28 cellular contexts compared by ENCODE assay signal in the genomic region with DNA sequence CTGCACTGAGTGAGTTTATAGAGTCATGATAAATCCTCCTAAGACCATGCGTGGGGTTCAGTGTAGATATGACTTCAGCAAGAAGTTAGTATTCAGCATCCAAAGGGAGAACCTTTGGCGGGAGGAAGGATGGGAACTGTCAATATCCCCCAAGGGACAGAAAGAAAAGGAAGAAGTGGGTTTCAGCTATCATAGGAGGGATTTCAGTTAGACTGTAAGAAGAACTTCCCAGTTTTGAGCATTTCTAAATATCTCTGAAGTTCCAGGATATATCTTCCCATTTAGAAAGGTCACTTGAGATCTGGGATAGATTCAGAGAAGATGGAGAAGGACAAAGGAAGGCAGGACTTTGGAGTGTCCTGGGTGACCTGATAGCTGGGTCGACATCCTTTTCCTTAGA. TPM values are rescaled to one million over a fixed set of nuclear protein-coding genes. Genes with fewer than 3 reads are reported as not detected.
DNase-seq lines count a peak whose midpoint lies in the region; ATAC-seq and TF ChIP-seq lines count a peak whose summit lies in the region.
"Had no signal": no experiment of that assay in that cellular context is flagged by ENCODE, and none has a peak within 500 bp of the region (broad histone marks: within the 10 kb centered on the region; RNA-seq: fewer than 3 reads in every experiment).

No MANE protein-coding gene starts in this region.

- no peak overlapping the region for H3K9ac ChIP-seq in Karpas-422 (ENCODE audit: low read length)
- H3K9ac ChIP-seq: parathyroid adenoma had no signal

- no peak overlapping the region for H3K4me2 ChIP-seq in Karpas-422 (ENCODE audit: low read depth, low read length, poor library complexity, severe bottlenecking)
- H3K4me2 ChIP-seq: A549, PC-9 had no signal

- no peak for DNase-seq in heart right ventricle
- no peak for DNase-seq in Right ventricle myocardium superior
- no peak for DNase-seq in esophagus squamous epithelium (lab: John Stamatoyannopoulos, UW)
- DNase-seq in psoas muscle, result no peak
- no peak for DNase-seq in aorta
- DNase-seq in erythroblast (lab: John Stamatoyannopoulos, UW), result no peak
- no peak for DNase-seq in Karpas-422
- DNase-seq: activated CD4-positive, alpha-beta T cell treated with anti-CD3 and anti-CD28 coated beads for 48 hours; activated naive CD4-positive, alpha-beta T cell treated with anti-CD3 and anti-CD28 coated beads, Interleukin-2, amount 50 U/mL, for 16 hours; BE2C; Calu3; cerebellar nuclear complex; effector CD8-positive, alpha-beta T cell; EL; kidney glomerular epithelial cell; mesendoderm; NCI-H1092 treated with DMSO at 0.1 percent for 48 hours; NCI-H2029; NCI-H345 had no signal

- peaks cover 0 to 8% (median 0%) of the 10 kb centered on the region in 9 donors for H3K36me3 ChIP-seq in heart right ventricle
- no peaks in the 10 kb centered on the region for H3K36me3 ChIP-seq in esophagus squamous epithelium
- no peaks in the 10 kb centered on the region for H3K36me3 ChIP-seq in psoas muscle (ENCODE audit: insufficient read depth in 1 of 2, low read depth in 1 of 2)
- peaks cover 0 to 6% of the 10 kb centered on the region in 2 donors for H3K36me3 ChIP-seq in aorta (ENCODE audit: control insufficient read depth in 1 of 2, insufficient read depth in 2 of 2, low read length in 1 of 2)
- H3K36me3 ChIP-seq in Karpas-422 (ENCODE audit: insufficient read depth, low read length), result no peaks in the 10 kb centered on the region
- H3K36me3 ChIP-seq: BE2C, SJSA1 had no signal

- H3K4me1 ChIP-seq in heart right ventricle, result peaks cover 0 to 28% (median 16%) of the 10 kb centered on the region in 9 donors
- H3K4me1 ChIP-seq in esophagus squamous epithelium, result peaks cover 0 to 9% (median 0%) of the 10 kb centered on the region in 3 donors
- no peaks in the 10 kb centered on the region for H3K4me1 ChIP-seq in psoas muscle
- H3K4me1 ChIP-seq in aorta (ENCODE audit: control insufficient read depth in 1 of 2, insufficient read depth in 2 of 2, low read length in 2 of 2), result no peaks in the 10 kb centered on the region
- peaks cover 11% of the 10 kb centered on the region for H3K4me1 ChIP-seq in Karpas-422 (ENCODE audit: low read length)
- H3K4me1 ChIP-seq: A549, BE2C, parathyroid adenoma, SJSA1 had no signal

- no peaks in the 10 kb centered on the region for H3K9me2 ChIP-seq in Karpas-422 (replicated peaks; ENCODE audit: insufficient read depth, low read length)

- H3K4me3 ChIP-seq in heart right ventricle, result peak overlapping the region in 7 of 10 donors; percentile 17 to 52 (median 43)
- peak overlapping the region; percentile 21 to 66 (median 36) for H3K4me3 ChIP-seq in esophagus squamous epithelium
- peak overlapping the region; percentile 38 for H3K4me3 ChIP-seq in psoas muscle
- peak overlapping the region; percentile 71 to 80 for H3K4me3 ChIP-seq in aorta (ENCODE audit: low read length in 2 of 2)
- no peak overlapping the region for H3K4me3 ChIP-seq in Karpas-422 (ENCODE audit: low read length)
- H3K4me3 ChIP-seq: A549, PC-9, SJSA1 had no signal

- no peaks in the 10 kb centered on the region for H3K79me2 ChIP-seq in Karpas-422 (ENCODE audit: low read length)
- H3K79me2 ChIP-seq: parathyroid adenoma had no signal

- H3K27ac ChIP-seq in heart right ventricle (peak overlapping the region in 1 of 10 donors; percentile 76), esophagus squamous epithelium (peak overlapping the region; percentile 67 to 90 (median 77)), psoas muscle (no peak overlapping the region), aorta (ENCODE audit: low read depth in 1 of 2, low read length in 2 of 2) (peak overlapping the region; percentile 62 to 97), Karpas-422 (ENCODE audit: low read length) (no peak overlapping the region)
- H3K27ac ChIP-seq: A549, parathyroid adenoma, PC-9, SJSA1 had no signal

- no peaks in the 10 kb centered on the region for H3K9me3 ChIP-seq in heart right ventricle
- no peaks in the 10 kb centered on the region for H3K9me3 ChIP-seq in esophagus squamous epithelium
- no peaks in the 10 kb centered on the region for H3K9me3 ChIP-seq in psoas muscle
- no peaks in the 10 kb centered on the region for H3K9me3 ChIP-seq in aorta (ENCODE audit: control insufficient read depth, low read length)
- no peaks in the 10 kb centered on the region for H3K9me3 ChIP-seq in Karpas-422 (ENCODE audit: low read length)
- H3K9me3 ChIP-seq: A549, BE2C, SJSA1 had no signal

- H4K20me1 ChIP-seq in Karpas-422 (ENCODE audit: insufficient read depth, low read depth, low read length), result no peaks in the 10 kb centered on the region

- ATAC-seq in heart right ventricle (no peak), Right ventricle myocardium superior (ENCODE audit: poor library complexity) (no peak), psoas muscle (no peak), aorta (ENCODE audit: low FRiP score) (no peak), GM18505 (IDR thresholded peaks at IDR 0.05; ENCODE audit: unreplicated experiment) (no peak)
- ATAC-seq: esophagus mucosa; natural killer cell treated with Interleukin-12 subunit alpha and Interleukin-12 subunit beta and Interleukin-15 and Interleukin-18, amount 100 ng/mL, for 72 hours had no signal

- 84 to 87% methylated on average over 3 of the region's 3 CpGs for WGBS in heart right ventricle, 2 donors
- WGBS in esophagus squamous epithelium, 2 donors, result 62 to 74% methylated on average over 3 of the region's 3 CpGs
- WGBS in psoas muscle, 3 donors, result 89 to 90% (median 89%) methylated on average over 3 of the region's 3 CpGs
- WGBS in aorta, 2 donors, result 8 to 10% methylated on average over 3 of the region's 3 CpGs

- TF ChIP-seq CTCF in heart right ventricle (IDR thresholded peaks at IDR 0.05), result no peak
- no peak for TF ChIP-seq CTCF in esophagus squamous epithelium (IDR thresholded peaks at IDR 0.05)
- no peak for TF ChIP-seq CTCF in psoas muscle (IDR thresholded peaks at IDR 0.05)

- H2AFZ ChIP-seq in Karpas-422 (ENCODE audit: low read length), result no peak overlapping the region
- H2AFZ ChIP-seq: parathyroid adenoma, PC-9 had no signal

- no peaks in the 10 kb centered on the region for H3K27me3 ChIP-seq in heart right ventricle
- H3K27me3 ChIP-seq in esophagus squamous epithelium, result no peaks in the 10 kb centered on the region
- no peaks in the 10 kb centered on the region for H3K27me3 ChIP-seq in psoas muscle (ENCODE audit: insufficient read depth in 3 of 3, low read length in 2 of 3)
- no peaks in the 10 kb centered on the region for H3K27me3 ChIP-seq in aorta (ENCODE audit: control insufficient read depth in 1 of 2, insufficient read depth in 2 of 2, low read length in 1 of 2)
- H3K27me3 ChIP-seq in Karpas-422 (ENCODE audit: low read length), result no peaks in the 10 kb centered on the region

- no peak for TF ChIP-seq POLR2A in esophagus squamous epithelium (IDR thresholded peaks at IDR 0.05)
- no peak for TF ChIP-seq POLR2A in erythroblast (IDR thresholded peaks at IDR 0.05; ENCODE audit: low read length)
- no peak for TF ChIP-seq POLR2A in GM18505 (IDR thresholded peaks at IDR 0.05; ENCODE audit: borderline replicate concordance, extremely low read depth, insufficient read depth, insufficient read length)

- intact Hi-C loops in heart right ventricle (cut with DNase I), result no loop called here
- intact Hi-C loops in Right ventricle myocardium superior (cut with DNase I), result no loop called here
- intact Hi-C loops in esophagus squamous epithelium (cut with DNase I), result no loop called here
- intact Hi-C loops in psoas muscle (cut with DNase I), result no loop called here
- intact Hi-C loops in aorta (cut with DNase I), result loop anchor here in 1 of 2 donors (5.0 kb wide), 1 partner anchor 81 kb away; no protein-coding TSS in a partner anchor

RNA-seq across cellular contexts. Expression of a gene that starts 0.9 kb away (rescaled TPM):
- total RNA-seq in heart right ventricle (1 to 10 TPM in 7 of 10 donors, under 1 TPM in 3; 0.90 to 2.8 (median 1.2) TPM), Right ventricle myocardium superior (0.65 TPM), esophagus squamous epithelium (1 to 10 TPM in 3 of 4 donors, under 1 TPM in 1; 0.38 to 9.3 (median 2.4) TPM), psoas muscle (under 1 TPM; 0.12 to 0.38 (median 0.24) TPM), aorta (10 to 100 TPM; 30.0 to 63.3 TPM)
- polyA plus RNA-seq in heart right ventricle (1 to 10 TPM; 1.2 to 2.7 TPM), psoas muscle (under 1 TPM; 0.23 to 0.42 (median 0.25) TPM), aorta (10 to 100 TPM; 19.7 to 42.8 TPM)
- not detected in 2 replicates for total RNA-seq in Karpas-422 (2014; rRNA removed; shearing (Covaris generic); ENCODE audit: low replicate concordance)
- total RNA-seq: Calu3; H4; natural killer cell treated with Interleukin-12 subunit alpha and Interleukin-12 subunit beta and Interleukin-15 and Interleukin-18, amount 100 ng/mL, for 72 hours; PC-9; T-helper 1 cell treated with Interleukin-12 subunit alpha and Interleukin-12 subunit beta and Interleukin-4 antibody, amounts not matched to agents 30 ng/mL and 1 ng/mL, for 36 hours had no signal
- polyA plus RNA-seq: A549 had no signal

Comparison
In these comparisons a context has a peak if more than half of its experiments do, and no peak if none do; other contexts are left out.
1. H3K27ac ChIP-seq: peak in esophagus squamous epithelium (4 of 4) and aorta (2 of 2); none in psoas muscle (single experiment) and Karpas-422 (single experiment).